21 cellular contexts compared by ENCODE assay signal in the genomic region with DNA sequence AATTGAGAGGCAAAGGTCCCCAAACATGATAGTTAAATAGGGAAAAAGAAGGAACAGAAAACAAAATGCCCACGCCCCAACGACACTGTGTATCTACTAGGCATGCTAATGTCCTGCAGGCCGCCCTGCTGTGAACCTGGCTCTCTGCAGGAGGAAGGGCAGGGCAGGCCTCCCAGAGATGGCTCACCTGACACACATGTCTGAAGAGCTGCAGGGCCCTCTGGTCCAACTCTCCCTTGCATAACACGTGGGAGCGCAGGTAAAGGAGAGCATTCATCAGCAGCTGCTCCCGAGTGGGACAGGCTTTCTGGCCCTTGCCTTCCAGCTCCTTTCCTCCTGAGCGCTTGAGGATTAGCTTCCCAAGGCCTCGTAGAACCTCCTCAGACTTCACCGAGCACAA.
"Had no signal": no experiment of that assay in that cellular context is flagged by ENCODE, and none has a peak within 500 bp of the region (broad histone marks: within the 10 kb centered on the region; RNA-seq: fewer than 3 reads in every experiment).

No MANE protein-coding gene starts in this region.

- H3K36me3 ChIP-seq: ovary had no signal

- H3K27me3 Mint-ChIP-seq: naive thymus-derived CD8-positive, alpha-beta T cell; progenitor cell of endocrine pancreas had no signal

- DNase-seq: cortex of kidney; dorsolateral prefrontal cortex; effector CD8-positive, alpha-beta T cell; heart left ventricle; hippocampal formation; kidney glomerular epithelial cell; mammary epithelial cell; mucosa of descending colon; naive thymus-derived CD8-positive, alpha-beta T cell; ovary; small intestine; stimulated activated CD4-positive, alpha-beta T cell treated with anti-CD3 and anti-CD28 coated beads, Interleukin-12 subunit alpha, Interleukin-12 subunit beta, amount 100 ng/mL, for 4 hours; stimulated activated naive CD4-positive, alpha-beta T cell; stomach; substantia nigra; transverse colon had no signal

- ATAC-seq: esophagus mucosa; mucosa of descending colon; naive thymus-derived CD8-positive, alpha-beta T cell had no signal

- H3K4me1 ChIP-seq: stomach, transverse colon had no signal

- H3K4me3 ChIP-seq: dorsolateral prefrontal cortex, heart left ventricle, mucosa of descending colon, ovary, stomach, thoracic aorta, transverse colon had no signal

- H3K9me3 Mint-ChIP-seq: naive thymus-derived CD8-positive, alpha-beta T cell had no signal

- H3K27me3 ChIP-seq: dorsolateral prefrontal cortex, heart left ventricle, ovary, stomach, transverse colon had no signal

- H3K27ac Mint-ChIP-seq: progenitor cell of endocrine pancreas had no signal

- FAIRE-seq: endometrium, frontal cortex, small intestine had no signal

- H3K4me3 Mint-ChIP-seq: naive thymus-derived CD8-positive, alpha-beta T cell had no signal

- H3K9me3 ChIP-seq: heart left ventricle, mucosa of descending colon, ovary, stomach, thoracic aorta, transverse colon had no signal

- H3K27ac ChIP-seq: heart left ventricle, ovary, stomach, thoracic aorta, transverse colon had no signal
